8 cellular contexts compared by ENCODE assay signal in the genomic region with DNA sequence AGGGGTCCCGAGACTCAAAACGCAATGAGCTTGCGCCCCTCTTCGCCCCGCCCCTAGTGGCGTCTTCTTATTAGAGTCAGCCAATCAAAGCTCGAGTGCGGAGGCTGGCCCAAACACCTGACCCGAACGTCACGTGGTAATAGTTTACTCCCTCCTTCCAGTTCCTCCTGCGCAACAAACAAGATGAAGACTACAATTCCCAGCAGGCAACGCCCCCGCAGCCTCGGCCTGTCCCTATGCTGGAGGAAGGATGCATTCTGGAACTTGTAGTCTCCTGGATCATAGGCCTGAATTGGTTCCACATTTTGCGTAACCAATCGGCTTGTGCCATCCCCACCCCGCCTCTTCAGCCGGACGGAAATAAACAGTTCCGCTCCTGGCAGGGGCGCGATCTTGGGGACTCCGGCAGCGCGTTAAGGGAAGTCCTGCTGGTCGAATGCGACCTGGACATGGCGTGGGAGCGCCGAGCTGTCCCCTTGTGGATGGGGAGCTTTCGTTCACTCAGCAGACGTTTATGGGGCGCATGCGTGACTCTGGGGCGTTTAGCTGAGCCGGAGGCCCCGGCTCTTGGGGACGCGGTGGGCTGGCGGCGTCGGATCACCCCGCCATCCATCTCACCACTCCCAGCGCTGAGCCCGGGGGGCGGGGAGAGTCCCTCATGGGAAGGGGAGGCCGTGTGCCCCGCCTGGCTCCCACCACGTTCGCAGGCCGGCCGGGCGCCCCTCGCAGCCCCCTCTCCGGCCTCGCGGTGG. TPM values are rescaled to one million over a fixed set of nuclear protein-coding genes. Genes with fewer than 3 reads are reported as not detected.
DNase-seq lines count a peak whose midpoint lies in the region; ATAC-seq, FAIRE-seq and TF ChIP-seq lines count a peak whose summit lies in the region.

A gene (minus strand): TSS at position 26 of the 752 bp plus-strand sequence. CDS start 38 bp downstream, outside the sequence.

- POLR2A ChIA-PET in endothelial cell of umbilical vein (lab: Charles Lee): interaction anchor here (0.6 to 2.8 kb wide), 10 partner anchors 17 to 219 kb away, joined by 3 to 23 read pairs (median 6); a partner anchor contains a TSS

- H2AFZ ChIP-seq in OCI-LY3 (ENCODE audit: low read depth, low read length): no peak within 1 kb of the TSS; the same call in 1 of the 2 replicates
- peak within 1 kb of the TSS; percentile 13 for H2AFZ ChIP-seq in endothelial cell of umbilical vein (ENCODE audit: low read depth, low read length)

- ATAC-seq in GM21526 (IDR thresholded peaks at IDR 0.05; ENCODE audit: low FRiP score, unreplicated experiment): peak; percentile 86

- no peaks in the 10 kb centered on the region for H3K9me3 ChIP-seq in OCI-LY3 (ENCODE audit: insufficient read depth, low read length)
- H3K9me3 ChIP-seq in endothelial cell of umbilical vein (replicated peaks; ENCODE audit: control insufficient read depth, insufficient read depth, low read length): no peaks in the 10 kb centered on the region

- H3K79me2 ChIP-seq in OCI-LY3 (ENCODE audit: low read length) (peaks cover 22% of the 10 kb centered on the region), endothelial cell of umbilical vein (ENCODE audit: control insufficient read depth, insufficient read depth, low read length) (peaks cover 13% of the 10 kb centered on the region)

- H3K4me2 ChIP-seq in OCI-LY3 (ENCODE audit: low read length) (peak within 1 kb of the TSS; percentile 98), endothelial cell of umbilical vein (ENCODE audit: insufficient read depth, low read length) (peak within 1 kb of the TSS; percentile 84)

- peaks cover 11% of the 10 kb centered on the region for H3K36me3 ChIP-seq in OCI-LY3 (replicated peaks; ENCODE audit: low read depth, low read length)
- peaks cover 0 to 11% of the 10 kb centered on the region in 2 experiments for H3K36me3 ChIP-seq in endothelial cell of umbilical vein (ENCODE audit: control insufficient read depth in 2 of 2, extremely low read depth in 1 of 2, insufficient read depth in 2 of 2, low read length in 2 of 2)

- intact Hi-C loops in endothelial cell of umbilical vein (cut with micrococcal nuclease): loop anchor here (1.0 to 2.0 kb wide), 6 partner anchors 10 to 71 kb away; a partner anchor contains a TSS

- FAIRE-seq in endothelial cell of umbilical vein (lab: Jason Lieb, UNC): peak; percentile 99

- H3K4me1 ChIP-seq in OCI-LY3 (ENCODE audit: low read length): peaks cover 25% of the 10 kb centered on the region
- peaks cover 39% of the 10 kb centered on the region for H3K4me1 ChIP-seq in endothelial cell of umbilical vein (ENCODE audit: control insufficient read depth, extremely low read depth, insufficient read depth, low read length)

- BruUV-seq in endothelial cell of umbilical vein (replicated peaks; lab: Mats Ljungman, UMichigan): TSS peak; percentile 71

- H3K9ac ChIP-seq in OCI-LY3 (ENCODE audit: low read length) (peak within 1 kb of the TSS; percentile 81), endothelial cell of umbilical vein (replicated peaks; ENCODE audit: extremely low read depth, insufficient read depth, low read length) (peak within 1 kb of the TSS; percentile 83)

- CTCF ChIA-PET in endothelial cell of umbilical vein (lab: Charles Lee): interaction anchor here (0.7 to 11.3 kb wide), 18 partner anchors 9 to 586 kb away, joined by 3 to 241 read pairs (median 6); a partner anchor contains a TSS

- DNase-seq in DMS114 treated with DMSO at 0.1 percent for 48 hours (lab: John Stamatoyannopoulos, UW; ENCODE audit: unreplicated experiment) (peak; percentile 99), HuH-7.5 (ENCODE audit: low spot score) (peak; percentile 98), endothelial cell of umbilical vein (ENCODE audit: low read depth, low spot score) (peak; percentile 100), midbrain (lab: John Stamatoyannopoulos, UW) (peak; percentile 99)
- DNase-seq in activated CD8-positive, alpha-beta memory T cell treated with anti-CD3 and anti-CD28 coated beads, Interleukin-2, amount 50 U/mL, for 48 hours: peak; percentile 94
- DNase-seq in stimulated activated CD8-positive, alpha-beta memory T cell treated with anti-CD3 and anti-CD28 coated beads, Interleukin-2, amount 100 ng/mL, for 1 hour (ENCODE audit: low read depth in 2 of 2): peak; percentile 84 to 95

- no peaks in the 10 kb centered on the region for H3K27me3 ChIP-seq in OCI-LY3 (ENCODE audit: low read depth, low read length)
- H3K27me3 ChIP-seq in endothelial cell of umbilical vein (ENCODE audit: control insufficient read depth in 2 of 2, insufficient read depth in 2 of 2, low read length in 2 of 2): no peaks in the 10 kb centered on the region

- peak within 1 kb of the TSS; percentile 94 for H3K4me3 ChIP-seq in OCI-LY3 (ENCODE audit: low read length)
- peak within 1 kb of the TSS; percentile 19 to 76 (median 75) for H3K4me3 ChIP-seq in endothelial cell of umbilical vein (replicated peaks in 1 of 3; ENCODE audit: insufficient read depth in 1 of 3, low read depth in 1 of 3, low read length in 3 of 3)

- dilution Hi-C loops in endothelial cell of umbilical vein (cut with MboI; ENCODE audit: extremely low pct_ligation_motif_present, low sequenced_read_pairs): no loop called here

- no peaks in the 10 kb centered on the region for H3K9me1 ChIP-seq in endothelial cell of umbilical vein (replicated peaks; ENCODE audit: control insufficient read depth, extremely low read depth, insufficient read depth, low read length)

- no peak; the same call in 1 of the 2 replicates for TF ChIP-seq CTCF in OCI-LY3 (IDR thresholded peaks at IDR 0.05; ENCODE audit: low read depth, low read length)
- peak; percentile 42 to 54 for TF ChIP-seq CTCF in endothelial cell of umbilical vein (IDR thresholded peaks at IDR 0.05; ENCODE audit: extremely low read depth in 1 of 2, insufficient read depth in 1 of 2, low read depth in 1 of 2, low read length in 2 of 2)

- TF ChIP-seq POLR2A in endothelial cell of umbilical vein (IDR thresholded peaks at IDR 0.05; ENCODE audit: low read depth, low read length): peak; percentile 81

- peaks cover 3% of the 10 kb centered on the region; the same call in 1 of the 2 replicates for H4K20me1 ChIP-seq in OCI-LY3 (ENCODE audit: insufficient read depth, low read length)
- H4K20me1 ChIP-seq in endothelial cell of umbilical vein (replicated peaks; ENCODE audit: control insufficient read depth, extremely low read depth, insufficient read depth, low read length): no peaks in the 10 kb centered on the region

- H3K27ac ChIP-seq in OCI-LY3 (ENCODE audit: low read length) (peak within 1 kb of the TSS; percentile 60), endothelial cell of umbilical vein (ENCODE audit: insufficient read depth, low read depth, low read length) (peak within 1 kb of the TSS; percentile 89)

TF ChIP-seq in endothelial cell of umbilical vein, 7 proteins besides CTCF, POLR2A, EP300 and RAD21:
- TF ChIP-seq POLR2AphosphoS5 (IDR thresholded peaks at IDR 0.05; ENCODE audit: insufficient read depth, low read depth, low read length): peak; percentile 83
- TF ChIP-seq, protein P1, sequence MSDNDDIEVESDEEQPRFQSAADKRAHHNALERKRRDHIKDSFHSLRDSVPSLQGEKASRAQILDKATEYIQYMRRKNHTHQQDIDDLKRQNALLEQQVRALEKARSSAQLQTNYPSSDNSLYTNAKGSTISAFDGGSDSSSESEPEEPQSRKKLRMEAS (IDR thresholded peaks at IDR 0.05; ENCODE audit: insufficient read depth, insufficient read length): peak; percentile 93
- TF ChIP-seq MYC (IDR thresholded peaks at IDR 0.05; ENCODE audit: low read depth, low read length): no peak
- TF ChIP-seq JUN (IDR thresholded peaks at IDR 0.05; ENCODE audit: borderline replicate concordance, insufficient read depth, insufficient read length, low read depth): no peak

RNA-seq across cellular contexts. Expression of the gene that starts here (rescaled TPM):
- 120 and 126 TPM in 2 replicates for total RNA-seq in endothelial cell of umbilical vein
- polyA plus RNA-seq in endothelial cell of umbilical vein: 81.5 and 104 TPM in 2 replicates
- 35.6 and 46.5 TPM in 2 replicates for polyA plus RNA-seq in endothelial cell of umbilical vein (2011; cell fraction: cytosol; rRNA removed)
- polyA plus RNA-seq in endothelial cell of umbilical vein (2011; cell fraction: nucleus; rRNA removed): 76.5 and 76.7 TPM in 2 replicates
- polyA plus RNA-seq in endothelial cell of umbilical vein (2012): 99.5 and 124 TPM in 2 replicates
- polyA minus RNA-seq in endothelial cell of umbilical vein: 71.7 and 72.7 TPM in 2 replicates
- 28.6 TPM for polyA minus RNA-seq in endothelial cell of umbilical vein (2011; cell fraction: cytosol; rRNA and poly(A)+ RNA removed)
- 52.0 and 56.1 TPM in 2 replicates for polyA minus RNA-seq in endothelial cell of umbilical vein (2011; cell fraction: nucleus; rRNA and poly(A)+ RNA removed)

Comparison
In these comparisons a context has a peak if more than half of its experiments do, and no peak if none do; other contexts are left out.
1. Peak in every context shown above with its lines: DNase-seq, ATAC-seq, H3K4me3 ChIP-seq and H3K27ac ChIP-seq.